8 cellular contexts compared by ENCODE assay signal in the genomic region with DNA sequence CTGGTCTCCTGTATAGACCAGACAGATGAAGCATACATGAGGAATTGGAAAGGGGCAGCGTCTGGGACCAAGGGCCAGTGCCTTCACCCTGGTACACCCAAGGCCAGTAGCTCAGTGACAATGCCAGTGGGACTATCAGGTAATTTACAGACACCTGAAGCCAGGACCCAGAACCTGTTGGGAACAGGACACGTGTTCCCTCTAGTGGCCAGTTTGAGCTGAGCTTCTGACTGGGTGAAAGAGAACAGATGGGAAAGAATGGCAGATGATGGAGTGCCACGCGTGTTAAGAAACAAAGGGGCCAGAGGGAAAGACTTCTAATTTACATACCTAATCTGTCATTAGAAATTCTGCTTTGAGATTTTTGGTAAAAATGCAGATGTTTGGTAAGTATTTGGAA. TPM values are rescaled to one million over a fixed set of nuclear protein-coding genes. Genes with fewer than 3 reads are reported as not detected.
DNase-seq lines count a peak whose midpoint lies in the region; ATAC-seq and TF ChIP-seq lines count a peak whose summit lies in the region.

No MANE protein-coding gene starts in this region.

- DNase-seq in CD14-positive monocyte (ENCODE audit: low spot score) (no peak), LHCN-M2 (ENCODE audit: low read depth) (peak; percentile 11), activated T-helper 1 cell treated with Interleukin-2 at 50 U/mL for 16 hours (ENCODE audit: low read depth) (peak; percentile 30), hepatic stellate cell (ENCODE audit: low spot score) (peak; percentile 27)
- DNase-seq in stimulated activated CD4-positive, alpha-beta T cell treated with anti-CD3 and anti-CD28 coated beads, Interleukin-2, amount 100 ng/mL, for 48 hours: peak; percentile 44 to 50

- no peaks in the 10 kb centered on the region for H3K9me3 Mint-ChIP-seq in CD14-positive monocyte

- TF ChIP-seq CTCF in CD14-positive monocyte (IDR thresholded peaks at IDR 0.05): peak; percentile 73

- ATAC-seq in GM21515 (IDR thresholded peaks at IDR 0.05; ENCODE audit: unreplicated experiment): peak; percentile 58
- no peak for ATAC-seq in GM18873 (IDR thresholded peaks at IDR 0.05; ENCODE audit: low FRiP score, unreplicated experiment)
- no peak for ATAC-seq in HG03457 (IDR thresholded peaks at IDR 0.05; ENCODE audit: unreplicated experiment)

- H3K36me3 Mint-ChIP-seq in CD14-positive monocyte: no peaks in the 10 kb centered on the region

- H3K4me3 Mint-ChIP-seq in CD14-positive monocyte: no peak overlapping the region

- intact Hi-C loops in CD14-positive monocyte (cut with micrococcal nuclease): no loop called here

- peaks cover 5% of the 10 kb centered on the region for H3K4me1 Mint-ChIP-seq in CD14-positive monocyte

- H3K27me3 Mint-ChIP-seq in CD14-positive monocyte (ENCODE audit: low read depth in 3 of 3): peaks cover 0 to 4% (median 2%) of the 10 kb centered on the region in 3 donors

- no peak overlapping the region for H3K27ac Mint-ChIP-seq in CD14-positive monocyte

RNA-seq across cellular contexts. Expression of a gene that starts 5.1 kb away (rescaled TPM):
- polyA plus RNA-seq in CD14-positive monocyte: 1 to 10 TPM; 5.7 to 7.5 TPM
- total RNA-seq in LHCN-M2 (2014; rRNA removed): 27.6 and 28.3 TPM in 2 replicates
- polyA plus RNA-seq in LHCN-M2 (2012): 20.6 TPM

RNA-seq across cellular contexts. Expression of a gene that starts 28.4 kb away (rescaled TPM):
- 100 to 1,000 TPM; 172 to 219 TPM for polyA plus RNA-seq in CD14-positive monocyte
- total RNA-seq in LHCN-M2 (2014; rRNA removed): 1,666 and 1,777 TPM in 2 replicates
- polyA plus RNA-seq in LHCN-M2 (2012): 1,783 TPM

RNA-seq across cellular contexts. Expression of a gene that starts 48.6 kb away (rescaled TPM):
- not detected for polyA plus RNA-seq in CD14-positive monocyte
- total RNA-seq in LHCN-M2 (2014; rRNA removed): not detected in 2 replicates
- not detected for polyA plus RNA-seq in LHCN-M2 (2012)
